12 cellular contexts compared by ENCODE assay signal in the genomic region with DNA sequence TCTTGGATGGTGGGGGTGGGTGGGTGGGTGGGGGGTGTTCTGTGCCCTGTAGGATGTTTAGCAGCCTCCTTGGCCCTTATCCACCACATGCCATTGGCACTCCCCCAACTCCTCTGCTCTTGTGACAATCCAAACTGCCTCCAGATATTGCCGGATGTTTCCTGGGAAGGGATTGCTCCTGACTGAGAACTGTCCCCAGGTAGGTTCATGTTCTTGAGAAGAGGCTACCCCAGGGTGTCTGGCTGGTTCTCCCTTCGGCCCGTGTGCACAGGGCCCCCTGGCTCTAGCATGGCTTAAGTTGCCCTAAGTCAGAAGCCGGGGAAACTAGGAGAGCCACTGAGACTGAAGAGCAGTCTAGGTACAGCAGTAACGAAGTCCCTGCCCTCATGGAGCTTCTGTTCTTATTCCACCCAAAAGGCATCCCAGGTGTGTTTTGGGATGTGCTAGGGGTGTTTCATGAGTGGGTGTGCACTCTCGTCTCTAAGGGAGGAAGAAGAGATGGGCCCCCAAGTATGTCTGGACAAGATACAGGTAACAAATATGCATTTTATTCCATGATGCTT. TPM values are rescaled to one million over a fixed set of nuclear protein-coding genes. Genes with fewer than 3 reads are reported as not detected.
A peak's percentile ranks its signal among the peaks of the same experiment; 100 is the strongest.
DNase-seq lines count a peak whose midpoint lies in the region; ATAC-seq and TF ChIP-seq lines count a peak whose summit lies in the region.
"Had no signal": no experiment of that assay in that cellular context is flagged by ENCODE, and none has a peak within 500 bp of the region (broad histone marks: within the 10 kb centered on the region; RNA-seq: fewer than 3 reads in every experiment).

No MANE protein-coding gene starts in this region.

- WGBS in right cardiac atrium, result 60% methylated on average over 6 of the region's 6 CpGs

- DNase-seq in GM20000 (ENCODE audit: low spot score) (peak; percentile 1), ascending aorta (ENCODE audit: low spot score in 2 of 2) (peak in 1 of 2 donors; percentile 73), right cardiac atrium (peak; percentile 51 to 83 (median 80)), colonic mucosa (no peak)
- DNase-seq in activated CD8-positive, alpha-beta memory T cell treated with anti-CD3 and anti-CD28 coated beads, Interleukin-2, amount 50 U/mL, for 48 hours, result no peak
- DNase-seq: cerebellar nuclear complex, NCI-H1436 had no signal

- H3K27ac ChIP-seq in ascending aorta (peak overlapping the region; percentile 87 to 93), right cardiac atrium (ENCODE audit: low read length) (peak overlapping the region; percentile 99), subcutaneous abdominal adipose tissue (ENCODE audit: low read depth, low read length) (peak overlapping the region; percentile 88), colonic mucosa (no peak overlapping the region)

- H3K27me3 Mint-ChIP-seq in activated T-helper 17 cell treated with anti-CD3 and anti-CD28 coated beads, Interleukin-2, amount 50 U/mL, for 72 hours, result peaks cover 4% of the 10 kb centered on the region

- H3K9me3 ChIP-seq in ascending aorta (no peaks in the 10 kb centered on the region), right cardiac atrium (ENCODE audit: control insufficient read depth, low read length) (no peaks in the 10 kb centered on the region), subcutaneous abdominal adipose tissue (ENCODE audit: control insufficient read depth in 5 of 5, low read length in 5 of 5) (no peaks in the 10 kb centered on the region), colonic mucosa (no peaks in the 10 kb centered on the region)
- H3K9me3 ChIP-seq: left lung, right lobe of liver had no signal

- H3K27me3 ChIP-seq in ascending aorta, result no peaks in the 10 kb centered on the region
- no peaks in the 10 kb centered on the region for H3K27me3 ChIP-seq in right cardiac atrium (ENCODE audit: control insufficient read depth, insufficient read depth)
- H3K27me3 ChIP-seq in subcutaneous abdominal adipose tissue (ENCODE audit: control insufficient read depth in 5 of 5, insufficient read depth in 4 of 5, low read length in 5 of 5), result no peaks in the 10 kb centered on the region
- H3K27me3 ChIP-seq in colonic mucosa, result no peaks in the 10 kb centered on the region
- H3K27me3 ChIP-seq: left lung, right lobe of liver had no signal

- no peaks in the 10 kb centered on the region for H3K4me1 Mint-ChIP-seq in activated T-helper 17 cell treated with anti-CD3 and anti-CD28 coated beads, Interleukin-2, amount 50 U/mL, for 72 hours

- H3K4me3 ChIP-seq in ascending aorta, result peak overlapping the region in 1 of 2 donors; percentile 16
- no peak overlapping the region for H3K4me3 ChIP-seq in right cardiac atrium (ENCODE audit: low read length)
- peak overlapping the region in 1 of 5 donors; percentile 22 for H3K4me3 ChIP-seq in subcutaneous abdominal adipose tissue (ENCODE audit: low read depth in 1 of 5, low read length in 5 of 5)
- H3K4me3 ChIP-seq in colonic mucosa, result no peak overlapping the region
- H3K4me3 ChIP-seq: left lung, right lobe of liver had no signal

- H3K36me3 Mint-ChIP-seq in activated T-helper 17 cell treated with anti-CD3 and anti-CD28 coated beads, Interleukin-2, amount 50 U/mL, for 72 hours (ENCODE audit: low read depth), result no peaks in the 10 kb centered on the region

- H3K4me1 ChIP-seq in ascending aorta (peaks cover 11 to 34% of the 10 kb centered on the region in 2 donors), right cardiac atrium (ENCODE audit: control insufficient read depth, insufficient read depth, low read length) (peaks cover 20% of the 10 kb centered on the region), subcutaneous abdominal adipose tissue (ENCODE audit: control insufficient read depth in 5 of 5, insufficient read depth in 5 of 5, low read length in 5 of 5) (peaks cover 1 to 55% (median 35%) of the 10 kb centered on the region in 5 donors), colonic mucosa (no peaks in the 10 kb centered on the region)

- H3K36me3 ChIP-seq in ascending aorta (no peaks in the 10 kb centered on the region), subcutaneous abdominal adipose tissue (ENCODE audit: control insufficient read depth in 5 of 5, insufficient read depth in 5 of 5, low read length in 5 of 5) (no peaks in the 10 kb centered on the region), colonic mucosa (no peaks in the 10 kb centered on the region)
- H3K36me3 ChIP-seq: left lung, right lobe of liver had no signal

- no peak overlapping the region for H3K4me3 Mint-ChIP-seq in activated T-helper 17 cell treated with anti-CD3 and anti-CD28 coated beads, Interleukin-2, amount 50 U/mL, for 72 hours

- no peaks in the 10 kb centered on the region for H3K9me3 Mint-ChIP-seq in activated T-helper 17 cell treated with anti-CD3 and anti-CD28 coated beads, Interleukin-2, amount 50 U/mL, for 72 hours

- ATAC-seq in right cardiac atrium, result peak; percentile 5 to 11
- no peak for ATAC-seq in activated T-helper 17 cell treated with anti-CD3 and anti-CD28 coated beads, Interleukin-2, amount 50 U/mL, for 72 hours (replicated peaks)
- no peak for ATAC-seq in HG03159 (IDR thresholded peaks at IDR 0.05; ENCODE audit: unreplicated experiment)

- intact Hi-C loops in ascending aorta (cut with DNase I), result no loop called here
- intact Hi-C loops in right cardiac atrium (cut with DNase I), result no loop called here
- intact Hi-C loops in colonic mucosa (cut with DNase I), result no loop called here

- H3K27ac Mint-ChIP-seq in activated T-helper 17 cell treated with anti-CD3 and anti-CD28 coated beads, Interleukin-2, amount 50 U/mL, for 72 hours, result no peak overlapping the region

- H3K9ac ChIP-seq in subcutaneous abdominal adipose tissue (ENCODE audit: low read length in 5 of 5), result peak overlapping the region in 1 of 5 donors; percentile 73
- H3K9ac ChIP-seq in colonic mucosa (ENCODE audit: low read depth in 2 of 2, low read length in 2 of 2), result no peak overlapping the region

- TF ChIP-seq CTCF in GM20000 (IDR thresholded peaks at IDR 0.05; ENCODE audit: extremely low read depth, missing control alignments), result no peak
- TF ChIP-seq CTCF in ascending aorta (IDR thresholded peaks at IDR 0.05), result no peak
- no peak for TF ChIP-seq CTCF in colonic mucosa (IDR thresholded peaks at IDR 0.05)

RNA-seq across cellular contexts. Expression of a gene that starts 19.8 kb away (rescaled TPM):
- 39.5 TPM for total RNA-seq in ascending aorta
- 10 to 100 TPM; 66.3 to 85.5 (median 77.3) TPM for total RNA-seq in right cardiac atrium
- polyA plus RNA-seq in right cardiac atrium, result 32.6 TPM
- total RNA-seq in activated T-helper 17 cell treated with anti-CD3 and anti-CD28 coated beads, Interleukin-2, amount 50 U/mL, for 72 hours, result 100 to 1,000 TPM; 115 to 152 TPM
- 100 to 1,000 TPM in 1 of 2 donors, 10 to 100 TPM in 1; 81.0 to 103 TPM for total RNA-seq in colonic mucosa

RNA-seq across cellular contexts. Expression of a gene that starts 48.5 kb away (rescaled TPM):
- 209 TPM for total RNA-seq in ascending aorta
- 100 to 1,000 TPM; 285 to 403 (median 374) TPM for total RNA-seq in right cardiac atrium
- 330 TPM for polyA plus RNA-seq in right cardiac atrium
- 100 to 1,000 TPM in 1 of 2 donors, 10 to 100 TPM in 1; 97.9 to 164 TPM for total RNA-seq in activated T-helper 17 cell treated with anti-CD3 and anti-CD28 coated beads, Interleukin-2, amount 50 U/mL, for 72 hours
- total RNA-seq in colonic mucosa, result 10 to 100 TPM; 37.7 to 50.0 TPM

RNA-seq across cellular contexts. Expression of a gene that starts 55.1 kb away (rescaled TPM):
- total RNA-seq in ascending aorta (52.0 TPM), right cardiac atrium (10 to 100 TPM; 58.5 to 67.2 (median 64.0) TPM), colonic mucosa (10 to 100 TPM; 59.0 to 60.6 TPM)
- polyA plus RNA-seq in right cardiac atrium, result 73.6 TPM
- total RNA-seq in activated T-helper 17 cell treated with anti-CD3 and anti-CD28 coated beads, Interleukin-2, amount 50 U/mL, for 72 hours, result 10 to 100 TPM; 47.8 to 72.6 TPM

Comparison
In these comparisons a context has a peak if more than half of its experiments do, and no peak if none do; other contexts are left out.
1. DNase-seq: peak in GM20000 (single experiment) and right cardiac atrium (3 of 3); none in colonic mucosa (single experiment) and activated CD8-positive, alpha-beta memory T cell treated with anti-CD3 and anti-CD28 coated beads, Interleukin-2, amount 50 U/mL, for 48 hours (single experiment).
2. ATAC-seq: peak in right cardiac atrium (2 of 2); none in activated T-helper 17 cell treated with anti-CD3 and anti-CD28 coated beads, Interleukin-2, amount 50 U/mL, for 72 hours (single experiment) and HG03159 (single experiment).